Comparison of ENCODE assay signal across 38 cellular contexts in the genomic region with DNA sequence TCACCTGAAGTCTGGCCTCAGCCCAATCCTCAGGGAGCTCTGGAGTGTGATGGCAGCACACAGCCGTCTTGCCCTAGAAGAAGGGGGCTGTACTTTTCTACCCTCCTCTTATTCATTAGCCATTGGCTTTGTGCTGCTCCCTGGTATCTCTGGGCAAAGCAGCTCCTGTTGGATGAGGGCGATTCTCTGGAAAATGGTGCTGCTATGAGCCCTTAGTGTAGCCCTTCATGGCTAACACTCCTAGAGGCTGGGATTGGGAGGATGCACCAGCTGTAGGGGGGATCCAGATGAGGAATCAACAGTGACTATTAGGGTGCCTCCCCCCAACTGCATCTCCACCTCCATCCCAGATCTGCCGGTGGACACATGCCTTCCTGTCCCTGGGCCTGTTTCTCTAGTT. TPM values are rescaled to one million over a fixed set of nuclear protein-coding genes. Genes with fewer than 3 reads are reported as not detected.
"Had no signal": no experiment of that assay in that cellular context is flagged by ENCODE, and none has a peak within 500 bp of the region (broad histone marks: within the 10 kb centered on the region; RNA-seq: fewer than 3 reads in every experiment).

No MANE protein-coding gene starts in this region.

- H3K9me3 Mint-ChIP-seq: activated B cell treated with CpG ODN at 0.5 μM for 24 hours; activated CD4-positive, alpha-beta memory T cell treated with anti-CD3 and anti-CD28 coated beads, Interleukin-2, amount 10 ng/mL, durations not matched to agents 7 days and 5 days; activated CD4-positive, alpha-beta T cell treated with anti-CD3 and anti-CD28 coated beads, Interleukin-2, amount 10 ng/mL, durations not matched to agents 7 days and 5 days; activated naive CD4-positive, alpha-beta T cell treated with anti-CD3 and anti-CD28 coated beads for 36 hours; activated naive CD4-positive, alpha-beta T cell treated with anti-CD3 and anti-CD28 coated beads, Interleukin-2, amount 50 U/mL, for 72 hours; activated naive CD8-positive, alpha-beta T cell treated with anti-CD3 and anti-CD28 coated beads for 36 hours; activated T-cell treated with anti-CD3 and anti-CD28 coated beads, Interleukin-2, amount 50 U/mL, for 4 hours; activated T-cell treated with anti-CD3 and anti-CD28 coated beads, Interleukin-2, amount 50 U/mL, for 72 hours; activated T-helper 1 cell treated with anti-CD3 and anti-CD28 coated beads, Interleukin-12 subunit alpha, Interleukin-12 subunit beta, Interleukin-2, Interleukin-4 antibody, amounts not matched to agents 30 ng/mL and 10 ng/mL and 1 ng/mL, durations not matched to agents 14 hours and 24 hours and 36 hours; activated T-helper 17 cell treated with anti-CD3 and anti-CD28 coated beads, Interleukin-2, amount 50 U/mL, for 72 hours; T-helper 1 cell treated with Interleukin-12 subunit alpha and Interleukin-12 subunit beta and Interleukin-4 antibody, amounts not matched to agents 30 μg/mL and 1 μg/mL, for 36 hours; T-helper 2 cell treated with Interferon-gamma antibody and Interleukin-4, amounts not matched to agents 5 μg/mL and 100 μg/mL, for 36 hours had no signal

- H3K36me3 Mint-ChIP-seq: activated CD8-positive, alpha-beta memory T cell treated with anti-CD3 and anti-CD28 coated beads, Interleukin-2, amount 10 ng/mL, durations not matched to agents 7 days and 5 days; activated naive CD4-positive, alpha-beta T cell treated with anti-CD3 and anti-CD28 coated beads, Interleukin-2, amount 50 U/mL, for 72 hours; activated naive CD8-positive, alpha-beta T cell treated with anti-CD3 and anti-CD28 coated beads for 36 hours had no signal

- H3K4me1 ChIP-seq: adrenal gland, body of pancreas, breast epithelium had no signal

- FAIRE-seq: astrocyte, TTC549 had no signal

- H3K4me3 ChIP-seq: adrenal gland, body of pancreas, breast epithelium had no signal

- H3K9me3 ChIP-seq: adrenal gland, body of pancreas, breast epithelium had no signal

- H3K4me3 Mint-ChIP-seq: activated B cell treated with CpG ODN at 0.5 μM for 24 hours; activated CD4-positive, alpha-beta memory T cell treated with anti-CD3 and anti-CD28 coated beads, Interleukin-2, amount 10 ng/mL, durations not matched to agents 7 days and 5 days; activated CD4-positive, alpha-beta T cell treated with anti-CD3 and anti-CD28 coated beads, Interleukin-2, amount 10 ng/mL, durations not matched to agents 7 days and 5 days; activated CD8-positive, alpha-beta memory T cell treated with anti-CD3 and anti-CD28 coated beads, Interleukin-2, amount 10 ng/mL, durations not matched to agents 7 days and 5 days; activated CD8-positive, alpha-beta T cell treated with anti-CD3 and anti-CD28 coated beads, Interleukin-2, amount 10 ng/mL, durations not matched to agents 7 days and 5 days; activated naive CD4-positive, alpha-beta T cell treated with anti-CD3 and anti-CD28 coated beads for 36 hours; activated naive CD8-positive, alpha-beta T cell treated with anti-CD3 and anti-CD28 coated beads for 36 hours; activated T-cell treated with anti-CD3 and anti-CD28 coated beads, Interleukin-2, amount 50 U/mL, for 4 hours; activated T-cell treated with anti-CD3 and anti-CD28 coated beads, Interleukin-2, amount 50 U/mL, for 72 hours; activated T-helper 1 cell treated with anti-CD3 and anti-CD28 coated beads, Interleukin-12 subunit alpha, Interleukin-12 subunit beta, Interleukin-2, Interleukin-4 antibody, amounts not matched to agents 30 ng/mL and 10 ng/mL and 1 ng/mL, durations not matched to agents 14 hours and 24 hours and 36 hours; activated T-helper 17 cell treated with anti-CD3 and anti-CD28 coated beads, Interleukin-2, amount 50 U/mL, for 72 hours; T-helper 1 cell treated with Interleukin-12 subunit alpha and Interleukin-12 subunit beta and Interleukin-4 antibody, amounts not matched to agents 30 μg/mL and 1 μg/mL, for 36 hours; T-helper 2 cell treated with Interferon-gamma antibody and Interleukin-4, amounts not matched to agents 5 μg/mL and 100 μg/mL, for 36 hours had no signal

- DNase-seq: activated B cell treated with CpG ODN at 0.5 μM for 24 hours; activated CD4-positive, alpha-beta memory T cell treated with anti-CD3 and anti-CD28 coated beads, Interleukin-2, amount 10 ng/mL, durations not matched to agents 7 days and 5 days; activated CD4-positive, alpha-beta T cell treated with anti-CD3 and anti-CD28 coated beads for 48 hours; activated CD4-positive, alpha-beta T cell treated with anti-CD3 and anti-CD28 coated beads, Interleukin-2, amount 10 ng/mL, durations not matched to agents 7 days and 5 days; activated CD4-positive, alpha-beta T cell treated with anti-CD3 and anti-CD28 coated beads, Interleukin-2, amount 50 U/mL, for 48 hours; activated CD4-positive, CD25-positive, alpha-beta regulatory T cell treated with anti-CD3 and anti-CD28 coated beads, Interleukin-2, amount 50 U/mL, for 72 hours; activated CD8-positive, alpha-beta memory T cell treated with anti-CD3 and anti-CD28 coated beads for 24 hours; activated CD8-positive, alpha-beta memory T cell treated with anti-CD3 and anti-CD28 coated beads, Interleukin-2, amount 10 ng/mL, durations not matched to agents 7 days and 5 days; activated CD8-positive, alpha-beta T cell treated with anti-CD3 and anti-CD28 coated beads, Interleukin-2, amount 10 ng/mL, durations not matched to agents 7 days and 5 days; activated effector memory CD4-positive, alpha-beta T cell treated with anti-CD3 and anti-CD28 coated beads, Interleukin-2, amount 50 U/mL, for 16 hours; activated gamma-delta T cell treated with Interleukin-2 at 50 U/mL for 16 hours; activated naive CD4-positive, alpha-beta T cell; activated naive CD4-positive, alpha-beta T cell treated with anti-CD3 and anti-CD28 coated beads for 36 hours; activated naive CD4-positive, alpha-beta T cell treated with anti-CD3 and anti-CD28 coated beads, Interleukin-2, amount 50 U/mL, for 16 hours; activated naive CD8-positive, alpha-beta T cell treated with anti-CD3 and anti-CD28 coated beads for 36 hours; activated T-cell treated with anti-CD3 and anti-CD28 coated beads for 4 hours; activated T-cell treated with anti-CD3 and anti-CD28 coated beads, Interleukin-2, amount 50 U/mL, for 1 hour; activated T-cell treated with anti-CD3 and anti-CD28 coated beads, Interleukin-2, amount 50 U/mL, for 4 hours; activated T-cell treated with anti-CD3 and anti-CD28 coated beads, Interleukin-2, amount 50 U/mL, for 72 hours; amniotic stem cell; aorta; body of pancreas; brain microvascular endothelial cell; central memory CD4-positive, alpha-beta T cell; SW 1271; T-helper 1 cell; T-helper 2 cell; T-helper 9 cell had no signal

- H3K27me3 ChIP-seq: adrenal gland, body of pancreas, brain microvascular endothelial cell had no signal

- H3K27ac ChIP-seq: adrenal gland, body of pancreas, brain microvascular endothelial cell, breast epithelium, VCaP had no signal

- H3K36me3 ChIP-seq: adrenal gland, brain microvascular endothelial cell, breast epithelium had no signal

- H3K27ac Mint-ChIP-seq: activated B cell treated with CpG ODN at 0.5 μM for 24 hours; activated CD4-positive, alpha-beta memory T cell treated with anti-CD3 and anti-CD28 coated beads, Interleukin-2, amount 10 ng/mL, durations not matched to agents 7 days and 5 days; activated CD4-positive, alpha-beta T cell treated with anti-CD3 and anti-CD28 coated beads, Interleukin-2, amount 10 ng/mL, durations not matched to agents 7 days and 5 days; activated CD8-positive, alpha-beta memory T cell treated with anti-CD3 and anti-CD28 coated beads, Interleukin-2, amount 10 ng/mL, durations not matched to agents 7 days and 5 days; activated CD8-positive, alpha-beta T cell treated with anti-CD3 and anti-CD28 coated beads, Interleukin-2, amount 10 ng/mL, durations not matched to agents 7 days and 5 days; activated naive CD4-positive, alpha-beta T cell treated with anti-CD3 and anti-CD28 coated beads for 36 hours; activated naive CD4-positive, alpha-beta T cell treated with anti-CD3 and anti-CD28 coated beads, Interleukin-2, amount 50 U/mL, for 72 hours; activated naive CD8-positive, alpha-beta T cell treated with anti-CD3 and anti-CD28 coated beads for 36 hours; activated T-cell treated with anti-CD3 and anti-CD28 coated beads, Interleukin-2, amount 50 U/mL, for 72 hours; activated T-helper 1 cell treated with anti-CD3 and anti-CD28 coated beads, Interleukin-12 subunit alpha, Interleukin-12 subunit beta, Interleukin-2, Interleukin-4 antibody, amounts not matched to agents 30 ng/mL and 10 ng/mL and 1 ng/mL, durations not matched to agents 14 hours and 24 hours and 36 hours; activated T-helper 17 cell treated with anti-CD3 and anti-CD28 coated beads, Interleukin-2, amount 50 U/mL, for 72 hours; T-helper 1 cell treated with Interleukin-12 subunit alpha and Interleukin-12 subunit beta and Interleukin-4 antibody, amounts not matched to agents 30 μg/mL and 1 μg/mL, for 36 hours; T-helper 2 cell treated with Interferon-gamma antibody and Interleukin-4, amounts not matched to agents 5 μg/mL and 100 μg/mL, for 36 hours had no signal

- ATAC-seq: activated CD8-positive, alpha-beta memory T cell treated with anti-CD3 and anti-CD28 coated beads, Interleukin-2, amount 10 ng/mL, durations not matched to agents 7 days and 5 days; activated CD8-positive, alpha-beta T cell treated with anti-CD3 and anti-CD28 coated beads, Interleukin-2, amount 10 ng/mL, durations not matched to agents 7 days and 5 days; activated T-cell treated with anti-CD3 and anti-CD28 coated beads, Interleukin-2, amount 50 U/mL, for 4 hours; body of pancreas had no signal

- H3K4me1 Mint-ChIP-seq: activated B cell treated with CpG ODN at 0.5 μM for 24 hours; activated CD4-positive, alpha-beta memory T cell treated with anti-CD3 and anti-CD28 coated beads, Interleukin-2, amount 10 ng/mL, durations not matched to agents 7 days and 5 days; activated CD4-positive, alpha-beta T cell treated with anti-CD3 and anti-CD28 coated beads, Interleukin-2, amount 10 ng/mL, durations not matched to agents 7 days and 5 days; activated CD8-positive, alpha-beta memory T cell treated with anti-CD3 and anti-CD28 coated beads, Interleukin-2, amount 10 ng/mL, durations not matched to agents 7 days and 5 days; activated naive CD8-positive, alpha-beta T cell treated with anti-CD3 and anti-CD28 coated beads for 36 hours had no signal

RNA-seq across cellular contexts. Expression of a gene that starts 32.6 kb away (rescaled TPM):
- total RNA-seq: activated B cell treated with CpG ODN at 0.5 μM for 24 hours; activated CD4-positive, alpha-beta memory T cell treated with anti-CD3 and anti-CD28 coated beads, Interleukin-2, amount 10 ng/mL, durations not matched to agents 7 days and 5 days; activated CD4-positive, alpha-beta T cell treated with anti-CD3 and anti-CD28 coated beads, Interleukin-2, amount 10 ng/mL, durations not matched to agents 7 days and 5 days; activated CD8-positive, alpha-beta memory T cell treated with anti-CD3 and anti-CD28 coated beads, Interleukin-2, amount 10 ng/mL, durations not matched to agents 7 days and 5 days; activated CD8-positive, alpha-beta T cell treated with anti-CD3 and anti-CD28 coated beads, Interleukin-2, amount 10 ng/mL, durations not matched to agents 7 days and 5 days; activated naive CD4-positive, alpha-beta T cell treated with anti-CD3 and anti-CD28 coated beads for 36 hours; activated naive CD4-positive, alpha-beta T cell treated with anti-CD3 and anti-CD28 coated beads, Interleukin-2, amount 50 U/mL, for 72 hours; activated naive CD8-positive, alpha-beta T cell treated with anti-CD3 and anti-CD28 coated beads for 36 hours; activated T-cell treated with anti-CD3 and anti-CD28 coated beads, Interleukin-2, amount 50 U/mL, for 4 hours; activated T-cell treated with anti-CD3 and anti-CD28 coated beads, Interleukin-2, amount 50 U/mL, for 72 hours; activated T-helper 1 cell treated with anti-CD3 and anti-CD28 coated beads, Interleukin-12 subunit alpha, Interleukin-12 subunit beta, Interleukin-2, Interleukin-4 antibody, amounts not matched to agents 30 ng/mL and 10 ng/mL and 1 ng/mL, durations not matched to agents 14 hours and 24 hours and 36 hours; activated T-helper 17 cell treated with anti-CD3 and anti-CD28 coated beads, Interleukin-2, amount 50 U/mL, for 72 hours; astrocyte; body of pancreas had no signal
- polyA plus RNA-seq: aorta had no signal
